16 cellular contexts compared by ENCODE assay signal in genomic region chr14:99128185-99128584, GRCh38.
"Had no signal": no experiment of that assay in that cellular context is flagged by ENCODE, and none has a peak within 500 bp of the region (broad histone marks: within the 10 kb centered on the region; RNA-seq: fewer than 3 reads in every experiment).

No MANE protein-coding gene starts in this region.

- H3K36me3 ChIP-seq: colonic mucosa, left ventricle myocardium inferior, thyroid gland, uterus had no signal

- H3K9me3 Mint-ChIP-seq: activated T-cell treated with anti-CD3 and anti-CD28 coated beads, Interleukin-2, amount 50 U/mL, for 72 hours had no signal

- H3K27me3 ChIP-seq: body of pancreas, colonic mucosa, thyroid gland, uterus had no signal

- DNase-seq: activated CD4-positive, alpha-beta T cell treated with anti-CD3 and anti-CD28 coated beads, Interleukin-2, amount 50 U/mL, for 1 hour; activated CD4-positive, CD25-positive, alpha-beta regulatory T cell; activated gamma-delta T cell; activated T-cell treated with anti-CD3 and anti-CD28 coated beads, Interleukin-2, amount 50 U/mL, for 72 hours; amniotic stem cell; body of pancreas; central memory CD4-positive, alpha-beta T cell; colonic mucosa; effector CD4-positive, alpha-beta T cell; foreskin melanocyte; left ventricle myocardium inferior; stimulated activated CD4-positive, alpha-beta T cell treated with anti-CD3 and anti-CD28 coated beads, Interleukin-1b, Interleukin-23, amount 100 ng/mL, for 48 hours; uterus had no signal

- H3K27me3 Mint-ChIP-seq: activated naive CD8-positive, alpha-beta T cell; memory B cell had no signal

- H3K27ac ChIP-seq: body of pancreas, colonic mucosa, left ventricle myocardium inferior, uterus had no signal

- H3K4me3 ChIP-seq: body of pancreas, colonic mucosa, left ventricle myocardium inferior, thyroid gland, uterus had no signal

- H3K4me3 Mint-ChIP-seq: activated naive CD8-positive, alpha-beta T cell; activated T-cell treated with anti-CD3 and anti-CD28 coated beads, Interleukin-2, amount 50 U/mL, for 72 hours; memory B cell had no signal

- H3K9me3 ChIP-seq: body of pancreas, colonic mucosa, left ventricle myocardium inferior, thyroid gland, uterus had no signal

- H3K36me3 Mint-ChIP-seq: memory B cell had no signal

- H3K27ac Mint-ChIP-seq: activated naive CD8-positive, alpha-beta T cell; activated T-cell treated with anti-CD3 and anti-CD28 coated beads, Interleukin-2, amount 50 U/mL, for 72 hours; memory B cell had no signal

- H3K4me1 ChIP-seq: colonic mucosa, left ventricle myocardium inferior, uterus had no signal

- H3K4me1 Mint-ChIP-seq: memory B cell had no signal
